ENCODE assay signal across 1 cellular context in the genomic region with DNA sequence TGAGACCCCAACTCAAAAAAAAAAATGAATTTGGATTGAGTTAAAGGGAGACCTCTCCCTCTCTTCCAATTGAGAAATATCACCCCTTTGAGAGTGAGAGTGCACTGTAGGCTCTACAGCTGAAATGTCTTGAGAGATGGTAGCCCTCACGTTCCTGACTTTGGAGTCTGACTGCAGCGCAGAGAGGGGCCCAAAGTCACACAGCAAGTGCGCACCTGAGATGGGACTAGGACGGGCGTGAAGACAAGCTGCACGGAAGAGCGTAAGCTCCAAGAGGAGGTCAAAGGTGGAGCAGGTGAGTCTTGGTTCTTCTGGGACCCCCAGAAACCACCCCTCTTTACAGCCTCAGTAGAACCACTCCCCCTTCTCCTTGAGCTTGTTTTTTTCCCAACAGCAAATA.
TF ChIP-seq lines count a peak whose summit lies in the region.

No MANE protein-coding gene starts in this region.

TF ChIP-seq in GM23338, 12 proteins besides CTCF, POLR2A, EP300 and RAD21:
- TF ChIP-seq EZH2phosphoT487 (IDR thresholded peaks at IDR 0.05; ENCODE audit: unreplicated experiment) (no peak), POLR2AphosphoS5 (IDR thresholded peaks at IDR 0.05; ENCODE audit: low read depth) (no peak), NANOG (IDR thresholded peaks at IDR 0.05; ENCODE audit: borderline replicate concordance) (no peak), JUNB (IDR thresholded peaks at IDR 0.05; ENCODE audit: unreplicated experiment) (no peak), ZNF331 (CRISPR knock-in tag; IDR thresholded peaks at IDR 0.05; ENCODE audit: low read depth) (no peak)
- TF ChIP-seq, protein P1, sequence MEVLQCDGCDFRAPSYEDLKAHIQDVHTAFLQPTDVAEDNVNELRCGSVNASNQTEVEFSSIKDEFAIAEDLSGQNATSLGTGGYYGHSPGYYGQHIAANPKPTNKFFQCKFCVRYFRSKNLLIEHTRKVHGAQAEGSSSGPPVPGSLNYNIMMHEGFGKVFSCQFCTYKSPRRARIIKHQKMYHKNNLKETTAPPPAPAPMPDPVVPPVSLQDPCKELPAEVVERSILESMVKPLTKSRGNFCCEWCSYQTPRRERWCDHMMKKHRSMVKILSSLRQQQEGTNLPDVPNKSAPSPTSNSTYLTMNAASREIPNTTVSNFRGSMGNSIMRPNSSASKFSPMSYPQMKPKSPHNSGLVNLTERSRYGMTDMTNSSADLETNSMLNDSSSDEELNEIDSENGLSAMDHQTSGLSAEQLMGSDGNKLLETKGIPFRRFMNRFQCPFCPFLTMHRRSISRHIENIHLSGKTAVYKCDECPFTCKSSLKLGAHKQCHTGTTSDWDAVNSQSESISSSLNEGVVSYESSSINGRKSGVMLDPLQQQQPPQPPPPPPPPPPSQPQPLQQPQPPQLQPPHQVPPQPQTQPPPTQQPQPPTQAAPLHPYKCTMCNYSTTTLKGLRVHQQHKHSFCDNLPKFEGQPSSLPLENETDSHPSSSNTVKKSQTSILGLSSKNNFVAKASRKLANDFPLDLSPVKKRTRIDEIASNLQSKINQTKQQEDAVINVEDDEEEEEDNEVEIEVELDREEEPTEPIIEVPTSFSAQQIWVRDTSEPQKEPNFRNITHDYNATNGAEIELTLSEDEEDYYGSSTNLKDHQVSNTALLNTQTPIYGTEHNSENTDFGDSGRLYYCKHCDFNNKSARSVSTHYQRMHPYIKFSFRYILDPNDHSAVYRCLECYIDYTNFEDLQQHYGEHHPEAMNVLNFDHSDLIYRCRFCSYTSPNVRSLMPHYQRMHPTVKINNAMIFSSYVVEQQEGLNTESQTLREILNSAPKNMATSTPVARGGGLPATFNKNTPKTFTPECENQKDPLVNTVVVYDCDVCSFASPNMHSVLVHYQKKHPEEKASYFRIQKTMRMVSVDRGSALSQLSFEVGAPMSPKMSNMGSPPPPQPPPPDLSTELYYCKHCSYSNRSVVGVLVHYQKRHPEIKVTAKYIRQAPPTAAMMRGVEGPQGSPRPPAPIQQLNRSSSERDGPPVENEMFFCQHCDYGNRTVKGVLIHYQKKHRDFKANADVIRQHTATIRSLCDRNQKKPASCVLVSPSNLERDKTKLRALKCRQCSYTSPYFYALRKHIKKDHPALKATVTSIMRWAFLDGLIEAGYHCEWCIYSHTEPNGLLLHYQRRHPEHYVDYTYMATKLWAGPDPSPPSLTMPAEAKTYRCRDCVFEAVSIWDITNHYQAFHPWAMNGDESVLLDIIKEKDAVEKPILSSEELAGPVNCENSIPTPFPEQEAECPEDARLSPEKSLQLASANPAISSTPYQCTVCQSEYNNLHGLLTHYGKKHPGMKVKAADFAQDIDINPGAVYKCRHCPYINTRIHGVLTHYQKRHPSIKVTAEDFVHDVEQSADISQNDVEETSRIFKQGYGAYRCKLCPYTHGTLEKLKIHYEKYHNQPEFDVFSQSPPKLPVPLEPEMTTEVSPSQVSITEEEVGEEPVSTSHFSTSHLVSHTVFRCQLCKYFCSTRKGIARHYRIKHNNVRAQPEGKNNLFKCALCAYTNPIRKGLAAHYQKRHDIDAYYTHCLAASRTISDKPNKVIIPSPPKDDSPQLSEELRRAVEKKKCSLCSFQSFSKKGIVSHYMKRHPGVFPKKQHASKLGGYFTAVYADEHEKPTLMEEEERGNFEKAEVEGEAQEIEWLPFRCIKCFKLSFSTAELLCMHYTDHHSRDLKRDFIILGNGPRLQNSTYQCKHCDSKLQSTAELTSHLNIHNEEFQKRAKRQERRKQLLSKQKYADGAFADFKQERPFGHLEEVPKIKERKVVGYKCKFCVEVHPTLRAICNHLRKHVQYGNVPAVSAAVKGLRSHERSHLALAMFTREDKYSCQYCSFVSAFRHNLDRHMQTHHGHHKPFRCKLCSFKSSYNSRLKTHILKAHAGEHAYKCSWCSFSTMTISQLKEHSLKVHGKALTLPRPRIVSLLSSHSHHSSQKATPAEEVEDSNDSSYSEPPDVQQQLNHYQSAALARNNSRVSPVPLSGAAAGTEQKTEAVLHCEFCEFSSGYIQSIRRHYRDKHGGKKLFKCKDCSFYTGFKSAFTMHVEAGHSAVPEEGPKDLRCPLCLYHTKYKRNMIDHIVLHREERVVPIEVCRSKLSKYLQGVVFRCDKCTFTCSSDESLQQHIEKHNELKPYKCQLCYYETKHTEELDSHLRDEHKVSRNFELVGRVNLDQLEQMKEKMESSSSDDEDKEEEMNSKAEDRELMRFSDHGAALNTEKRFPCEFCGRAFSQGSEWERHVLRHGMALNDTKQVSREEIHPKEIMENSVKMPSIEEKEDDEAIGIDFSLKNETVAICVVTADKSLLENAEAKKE (CRISPR knock-in tag; IDR thresholded peaks at IDR 0.05), result no peak
- TF ChIP-seq, protein P2, sequence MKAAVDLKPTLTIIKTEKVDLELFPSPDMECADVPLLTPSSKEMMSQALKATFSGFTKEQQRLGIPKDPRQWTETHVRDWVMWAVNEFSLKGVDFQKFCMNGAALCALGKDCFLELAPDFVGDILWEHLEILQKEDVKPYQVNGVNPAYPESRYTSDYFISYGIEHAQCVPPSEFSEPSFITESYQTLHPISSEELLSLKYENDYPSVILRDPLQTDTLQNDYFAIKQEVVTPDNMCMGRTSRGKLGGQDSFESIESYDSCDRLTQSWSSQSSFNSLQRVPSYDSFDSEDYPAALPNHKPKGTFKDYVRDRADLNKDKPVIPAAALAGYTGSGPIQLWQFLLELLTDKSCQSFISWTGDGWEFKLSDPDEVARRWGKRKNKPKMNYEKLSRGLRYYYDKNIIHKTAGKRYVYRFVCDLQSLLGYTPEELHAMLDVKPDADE (IDR thresholded peaks at IDR 0.05), result no peak
TF ChIP-seq in GM23338: peak in this region for 0.
